Comparison of ENCODE assay signal across 1 cellular context in genomic region chr19:13069415-13070369, GRCh38.
A peak's percentile ranks its signal among the peaks of the same experiment; 100 is the strongest.
TF ChIP-seq lines count a peak whose summit lies in the region.

No MANE protein-coding gene starts in this region.

TF ChIP-seq in HepG2, 621 proteins besides CTCF, POLR2A, EP300 and RAD21:
- no peak for TF ChIP-seq LBX2 (CRISPR knock-in tag; IDR thresholded peaks at IDR 0.05; ENCODE audit: borderline replicate concordance)
- no peak for TF ChIP-seq ZNF83 (CRISPR knock-in tag; IDR thresholded peaks at IDR 0.05; ENCODE audit: borderline replicate concordance)
- peak; percentile 58; the same call in 1 of the 2 replicates for TF ChIP-seq TFAP4 (IDR thresholded peaks at IDR 0.05; ENCODE audit: borderline replicate concordance, low read depth)
- TF ChIP-seq NR2F2 (IDR thresholded peaks at IDR 0.05; ENCODE audit: borderline replicate concordance, low read depth), result no peak
- no peak for TF ChIP-seq HDAC1 (CRISPR knock-in tag; IDR thresholded peaks at IDR 0.05)
- TF ChIP-seq HNRNPL (IDR thresholded peaks at IDR 0.05; ENCODE audit: low read depth, low read length), result peak; percentile 95
- TF ChIP-seq ZNF589 (CRISPR knock-in tag; conservative IDR thresholded peaks at IDR 0.05), result no peak
- no peak for TF ChIP-seq SYNCRIP (IDR thresholded peaks at IDR 0.05; ENCODE audit: insufficient read depth, low read depth, low read length)
- no peak for TF ChIP-seq SIX4 (CRISPR knock-in tag; IDR thresholded peaks at IDR 0.05)
- peak; percentile 18 for TF ChIP-seq HNRNPLL (IDR thresholded peaks at IDR 0.05; ENCODE audit: low read depth, low read length, poor library complexity, severe bottlenecking)
- TF ChIP-seq AGO2 (optimal IDR thresholded peaks at IDR 0.05; ENCODE audit: low read depth, low read length), result peak; percentile 24
- no peak for TF ChIP-seq ZNF446 (CRISPR knock-in tag; IDR thresholded peaks at IDR 0.05)
- peak; percentile 53; the same call in 1 of the 2 replicates for TF ChIP-seq ZNF768 (CRISPR knock-in tag; IDR thresholded peaks at IDR 0.05)
